Comparison of ENCODE assay signal across 35 cellular contexts in genomic region chr12:108319277-108320234, GRCh38. TPM values are rescaled to one million over a fixed set of nuclear protein-coding genes. Genes with fewer than 3 reads are reported as not detected.
DNase-seq lines count a peak whose midpoint lies in the region; ATAC-seq, FAIRE-seq and TF ChIP-seq lines count a peak whose summit lies in the region.
"Had no signal": no experiment of that assay in that cellular context is flagged by ENCODE, and none has a peak within 500 bp of the region (broad histone marks: within the 10 kb centered on the region; RNA-seq: fewer than 3 reads in every experiment).

No MANE protein-coding gene starts in this region.

- no peak for TF ChIP-seq POLR2A in GM12878 (IDR thresholded peaks at IDR 0.05; ENCODE audit: low read depth, low read length)

- H3K4me1 ChIP-seq in CD4-positive, CD25-positive, alpha-beta regulatory T cell (ENCODE audit: control insufficient read depth, insufficient read depth, low read length, poor library complexity, severe bottlenecking), result peaks cover 2% of the 10 kb centered on the region
- H3K4me1 ChIP-seq in GM12878 (ENCODE audit: control insufficient read depth, insufficient read depth, low read length), result peaks cover 49% of the 10 kb centered on the region
- H3K4me1 ChIP-seq: foreskin keratinocyte, Peyer's patch had no signal

- H3K27ac Mint-ChIP-seq in CD4-positive, CD25-positive, alpha-beta regulatory T cell, result peak overlapping the region in 2 of 3 donors; percentile 44 to 73
- peak overlapping the region; percentile 64 to 83 for H3K27ac Mint-ChIP-seq in natural killer cell treated with Interleukin-12 subunit alpha and Interleukin-12 subunit beta and Interleukin-15 and Interleukin-18, amount 100 ng/mL, for 72 hours
- H3K27ac Mint-ChIP-seq in activated T-helper 2 cell treated with anti-CD3 and anti-CD28 coated beads, Interferon-gamma antibody, Interleukin-2, Interleukin-4, amounts not matched to agents 10 μg/mL and 5 μg/mL and 100 μg/mL, durations not matched to agents 14 hours and 24 hours and 36 hours, result no peak overlapping the region
- H3K27ac Mint-ChIP-seq: activated naive CD4-positive, alpha-beta T cell treated with anti-CD3 and anti-CD28 coated beads, Interleukin-2, amount 10 ng/mL, durations not matched to agents 7 days and 5 days; activated T-helper 1 cell treated with anti-CD3 and anti-CD28 coated beads, Interleukin-12 subunit alpha, Interleukin-12 subunit beta, Interleukin-2, Interleukin-4 antibody, amounts not matched to agents 30 ng/mL and 10 ng/mL and 1 ng/mL, durations not matched to agents 14 hours and 24 hours and 36 hours; brain; T-helper 17 cell had no signal

- FAIRE-seq in GM18507 (lab: Jason Lieb, UNC) (peak; percentile 70), GM12878 (lab: Jason Lieb, UNC) (peak; percentile 49)
- FAIRE-seq: A204.1, TTC549 had no signal

- TF ChIP-seq RAD21 in GM12878 (IDR thresholded peaks at IDR 0.05; ENCODE audit: insufficient read depth, low read depth, low read length), result no peak

- peaks cover 5% of the 10 kb centered on the region for H3K27me3 Mint-ChIP-seq in CD4-positive, CD25-positive, alpha-beta regulatory T cell
- no peaks in the 10 kb centered on the region for H3K27me3 Mint-ChIP-seq in natural killer cell treated with Interleukin-12 subunit alpha and Interleukin-12 subunit beta and Interleukin-15 and Interleukin-18, amount 100 ng/mL, for 72 hours
- peaks cover 5% of the 10 kb centered on the region for H3K27me3 Mint-ChIP-seq in activated T-helper 2 cell treated with anti-CD3 and anti-CD28 coated beads, Interferon-gamma antibody, Interleukin-2, Interleukin-4, amounts not matched to agents 10 μg/mL and 5 μg/mL and 100 μg/mL, durations not matched to agents 14 hours and 24 hours and 36 hours (ENCODE audit: low read depth)

- H4K20me1 ChIP-seq in GM12878 (ENCODE audit: control insufficient read depth, insufficient read depth), result no peaks in the 10 kb centered on the region

- H3K4me2 ChIP-seq in GM12878 (ENCODE audit: control insufficient read depth, insufficient read depth), result peak overlapping the region; percentile 85

- H3K36me3 ChIP-seq in CD4-positive, CD25-positive, alpha-beta regulatory T cell (ENCODE audit: control insufficient read depth, insufficient read depth, low read length), result no peaks in the 10 kb centered on the region
- H3K36me3 ChIP-seq in GM12878 (ENCODE audit: control insufficient read depth in 2 of 2, insufficient read depth in 2 of 2, low read length in 1 of 2), result no peaks in the 10 kb centered on the region
- H3K36me3 ChIP-seq: esophagus squamous epithelium, Peyer's patch had no signal

- BruUV-seq in GM12878 (replicated peaks; lab: Mats Ljungman, UMichigan), result no TSS peak

- ATAC-seq in CD4-positive, CD25-positive, alpha-beta regulatory T cell (ENCODE audit: low read depth in 2 of 2), result no peak
- peak; percentile 56 for ATAC-seq in GM12878
- ATAC-seq in natural killer cell treated with Interleukin-12 subunit alpha and Interleukin-12 subunit beta and Interleukin-15 and Interleukin-18, amount 100 ng/mL, for 72 hours, result no peak
- ATAC-seq: activated CD4-positive, CD25-positive, alpha-beta regulatory T cell treated with anti-CD3 and anti-CD28 coated beads, Interleukin-2, amount 50 U/mL, for 24 hours; foreskin keratinocyte; naive thymus-derived CD8-positive, alpha-beta T cell; T-helper 17 cell had no signal

- no peaks in the 10 kb centered on the region for H3K27me3 ChIP-seq in CD4-positive, CD25-positive, alpha-beta regulatory T cell (ENCODE audit: control insufficient read depth, insufficient read depth, low read length)
- H3K27me3 ChIP-seq in GM12878 (replicated peaks in 1 of 2; ENCODE audit: control insufficient read depth in 2 of 2, insufficient read depth in 2 of 2, low read length in 1 of 2), result no peaks in the 10 kb centered on the region
- H3K27me3 ChIP-seq: dorsolateral prefrontal cortex, Peyer's patch had no signal

- H2AFZ ChIP-seq in GM12878 (ENCODE audit: control insufficient read depth, low read depth, low read length), result no peak overlapping the region

- RAD21 ChIA-PET in GM12878 (lab: Charles Lee; ENCODE audit: unreplicated experiment), result interaction anchor here (0.7 to 3.9 kb wide), 5 partner anchors 15 to 298 kb away, joined by 3 to 63 read pairs (median 5); no protein-coding TSS in a partner anchor

- peak overlapping the region; percentile 87 for H3K9ac ChIP-seq in GM12878 (ENCODE audit: control insufficient read depth, insufficient read depth, low read length)

- 13% methylated on average over 2 of the region's 2 CpGs for WGBS in GM12878 (ENCODE audit: insufficient coverage, insufficient replicate concordance, low lambda C conversion rate, missing lambda C conversion rate)

- H3K9me3 ChIP-seq in CD4-positive, CD25-positive, alpha-beta regulatory T cell (ENCODE audit: control insufficient read depth in 2 of 2, low read length in 2 of 2), result no peaks in the 10 kb centered on the region
- peaks cover 4% of the 10 kb centered on the region; the same call in 2 of the 3 replicates for H3K9me3 ChIP-seq in GM12878 (replicated peaks; ENCODE audit: control insufficient read depth, insufficient read depth, low read length)
- H3K9me3 ChIP-seq: esophagus squamous epithelium, Peyer's patch had no signal

- H3K4me3 ChIP-seq in CD4-positive, CD25-positive, alpha-beta regulatory T cell (ENCODE audit: low read depth, low read length), result no peak overlapping the region
- peak overlapping the region; percentile 69 for H3K4me3 ChIP-seq in GM12878
- H3K4me3 ChIP-seq: dorsolateral prefrontal cortex, esophagus squamous epithelium, Peyer's patch, skin epidermis had no signal

- H3K9me3 Mint-ChIP-seq in CD4-positive, CD25-positive, alpha-beta regulatory T cell, result peaks cover 0 to 3% (median 0%) of the 10 kb centered on the region in 7 donors
- H3K9me3 Mint-ChIP-seq in natural killer cell treated with Interleukin-12 subunit alpha and Interleukin-12 subunit beta and Interleukin-15 and Interleukin-18, amount 100 ng/mL, for 72 hours, result no peaks in the 10 kb centered on the region
- H3K9me3 Mint-ChIP-seq in activated T-helper 2 cell treated with anti-CD3 and anti-CD28 coated beads, Interferon-gamma antibody, Interleukin-2, Interleukin-4, amounts not matched to agents 10 μg/mL and 5 μg/mL and 100 μg/mL, durations not matched to agents 14 hours and 24 hours and 36 hours, result no peaks in the 10 kb centered on the region
- H3K9me3 Mint-ChIP-seq: activated naive CD4-positive, alpha-beta T cell treated with anti-CD3 and anti-CD28 coated beads, Interleukin-2, amount 10 ng/mL, durations not matched to agents 7 days and 5 days; activated T-helper 1 cell treated with anti-CD3 and anti-CD28 coated beads, Interleukin-12 subunit alpha, Interleukin-12 subunit beta, Interleukin-2, Interleukin-4 antibody, amounts not matched to agents 30 ng/mL and 10 ng/mL and 1 ng/mL, durations not matched to agents 14 hours and 24 hours and 36 hours had no signal

- in situ Hi-C loops in GM12878 (cut with MboI), result no loop called here

- SMC1A ChIA-PET in GM12878 (lab: Charles Lee; ENCODE audit: uncharacterized antibody, unreplicated experiment), result interaction anchor here (0.6 to 19.0 kb wide), 8 partner anchors 10 to 542 kb away, joined by 3 to 185 read pairs (median 4); partner anchors contain the start of gene CMKLR1

- H3K27ac ChIP-seq in CD4-positive, CD25-positive, alpha-beta regulatory T cell (ENCODE audit: insufficient read depth, low read length, poor library complexity, severe bottlenecking), result no peak overlapping the region
- peak overlapping the region; percentile 89 for H3K27ac ChIP-seq in GM12878 (ENCODE audit: control insufficient read depth, insufficient read depth)
- H3K27ac ChIP-seq: foreskin keratinocyte, Peyer's patch, skin epidermis had no signal

- no peak for DNase-seq in CD4-positive, CD25-positive, alpha-beta regulatory T cell
- DNase-seq in GM18507 (ENCODE audit: extremely low spot score, insufficient read length, low read depth) (no peak), GM12878 (ENCODE audit: low read depth, low spot score) (no peak), cerebellum (ENCODE audit: low spot score) (no peak), NCI-H82 (lab: John Stamatoyannopoulos, UW) (no peak), NCI-H1930 (lab: John Stamatoyannopoulos, UW) (no peak)
- DNase-seq in natural killer cell treated with Interleukin-12 subunit alpha and Interleukin-12 subunit beta and Interleukin-15 and Interleukin-18, amount 100 ng/mL, for 72 hours (ENCODE audit: low spot score), result no peak
- DNase-seq in activated T-helper 2 cell treated with anti-CD3 and anti-CD28 coated beads, Interferon-gamma antibody, Interleukin-2, Interleukin-4, amounts not matched to agents 10 μg/mL and 5 μg/mL and 100 μg/mL, durations not matched to agents 14 hours and 24 hours and 36 hours (ENCODE audit: low spot score), result no peak
- DNase-seq: activated CD4-positive, alpha-beta T cell treated with anti-CD3 and anti-CD28 coated beads, Interleukin-2, amount 50 U/mL, for 48 hours; activated CD8-positive, alpha-beta memory T cell treated with anti-CD3 and anti-CD28 coated beads, Interleukin-2, amount 50 U/mL, for 48 hours; activated naive CD4-positive, alpha-beta T cell treated with anti-CD3 and anti-CD28 coated beads, Interleukin-2, amount 10 ng/mL, durations not matched to agents 7 days and 5 days; Calu3; DND-41; esophagus squamous epithelium; foreskin keratinocyte; GF-D8; Kasumi-1; kidney glomerular epithelial cell; midbrain; naive thymus-derived CD8-positive, alpha-beta T cell; NCI-H1436 treated with DMSO at 0.1 percent for 48 hours; NCI-H345; NCI-H748 treated with DMSO at 0.1 percent for 48 hours; Peyer's patch; SHP77; stimulated activated naive CD4-positive, alpha-beta T cell; T-helper 17 cell had no signal

- TF ChIP-seq EP300 in GM12878 (IDR thresholded peaks at IDR 0.05; ENCODE audit: borderline replicate concordance in 1 of 2, control insufficient read depth in 1 of 2, low read depth in 2 of 2, low read length in 2 of 2), result no peak

- H3K4me3 Mint-ChIP-seq in CD4-positive, CD25-positive, alpha-beta regulatory T cell, result no peak overlapping the region
- peak overlapping the region; percentile 16 for H3K4me3 Mint-ChIP-seq in natural killer cell treated with Interleukin-12 subunit alpha and Interleukin-12 subunit beta and Interleukin-15 and Interleukin-18, amount 100 ng/mL, for 72 hours
- no peak overlapping the region for H3K4me3 Mint-ChIP-seq in activated T-helper 2 cell treated with anti-CD3 and anti-CD28 coated beads, Interferon-gamma antibody, Interleukin-2, Interleukin-4, amounts not matched to agents 10 μg/mL and 5 μg/mL and 100 μg/mL, durations not matched to agents 14 hours and 24 hours and 36 hours (ENCODE audit: low read depth)
- H3K4me3 Mint-ChIP-seq: activated naive CD4-positive, alpha-beta T cell treated with anti-CD3 and anti-CD28 coated beads, Interleukin-2, amount 10 ng/mL, durations not matched to agents 7 days and 5 days; activated T-helper 1 cell treated with anti-CD3 and anti-CD28 coated beads, Interleukin-12 subunit alpha, Interleukin-12 subunit beta, Interleukin-2, Interleukin-4 antibody, amounts not matched to agents 30 ng/mL and 10 ng/mL and 1 ng/mL, durations not matched to agents 14 hours and 24 hours and 36 hours; brain; naive thymus-derived CD8-positive, alpha-beta T cell; T-helper 17 cell had no signal

- peaks cover 0 to 17% (median 1%) of the 10 kb centered on the region in 4 donors for H3K4me1 Mint-ChIP-seq in CD4-positive, CD25-positive, alpha-beta regulatory T cell
- peaks cover 62 to 64% of the 10 kb centered on the region in 2 donors for H3K4me1 Mint-ChIP-seq in natural killer cell treated with Interleukin-12 subunit alpha and Interleukin-12 subunit beta and Interleukin-15 and Interleukin-18, amount 100 ng/mL, for 72 hours (ENCODE audit: low read depth in 2 of 2)
- H3K4me1 Mint-ChIP-seq in activated T-helper 2 cell treated with anti-CD3 and anti-CD28 coated beads, Interferon-gamma antibody, Interleukin-2, Interleukin-4, amounts not matched to agents 10 μg/mL and 5 μg/mL and 100 μg/mL, durations not matched to agents 14 hours and 24 hours and 36 hours (ENCODE audit: low read depth), result no peaks in the 10 kb centered on the region
- H3K4me1 Mint-ChIP-seq: activated naive CD4-positive, alpha-beta T cell treated with anti-CD3 and anti-CD28 coated beads, Interleukin-2, amount 10 ng/mL, durations not matched to agents 7 days and 5 days had no signal

- H3K79me2 ChIP-seq in GM12878 (ENCODE audit: control insufficient read depth, insufficient read depth, low read length), result peaks cover 43% of the 10 kb centered on the region

- POLR2A ChIA-PET in GM12878 (lab: Charles Lee), result interaction anchor here (1.0 to 4.0 kb wide), 2 partner anchors 14 to 40 kb away, joined by 4 to 35 read pairs; no protein-coding TSS in a partner anchor

- TF ChIP-seq CTCF in GM12878 (IDR thresholded peaks at IDR 0.05 in 2 of 3, conservative IDR thresholded peaks at IDR 0.05 in 1 of 3; ENCODE audit: control insufficient read depth in 2 of 3, extremely low read depth in 1 of 3, insufficient read depth in 1 of 3, low read depth in 3 of 3, low read length in 3 of 3), result no peak

- intact Hi-C loops in GM12878 (cut with micrococcal nuclease; ENCODE audit: unreplicated experiment), result loop anchor here (5.0 kb wide), 1 partner anchor 43 kb away; no protein-coding TSS in a partner anchor
- intact Hi-C loops in activated T-helper 2 cell treated with anti-CD3 and anti-CD28 coated beads, Interferon-gamma antibody, Interleukin-2, Interleukin-4, amounts not matched to agents 10 μg/mL and 5 μg/mL and 100 μg/mL, durations not matched to agents 14 hours and 24 hours and 36 hours (cut with micrococcal nuclease), result no loop called here

- no peaks in the 10 kb centered on the region for H3K36me3 Mint-ChIP-seq in CD4-positive, CD25-positive, alpha-beta regulatory T cell
- H3K36me3 Mint-ChIP-seq in natural killer cell treated with Interleukin-12 subunit alpha and Interleukin-12 subunit beta and Interleukin-15 and Interleukin-18, amount 100 ng/mL, for 72 hours, result no peaks in the 10 kb centered on the region
- H3K36me3 Mint-ChIP-seq in activated T-helper 2 cell treated with anti-CD3 and anti-CD28 coated beads, Interferon-gamma antibody, Interleukin-2, Interleukin-4, amounts not matched to agents 10 μg/mL and 5 μg/mL and 100 μg/mL, durations not matched to agents 14 hours and 24 hours and 36 hours (ENCODE audit: low read depth), result no peaks in the 10 kb centered on the region
- H3K36me3 Mint-ChIP-seq: activated naive CD4-positive, alpha-beta T cell treated with anti-CD3 and anti-CD28 coated beads, Interleukin-2, amount 10 ng/mL, durations not matched to agents 7 days and 5 days; brain; naive thymus-derived CD8-positive, alpha-beta T cell had no signal

- CTCF ChIA-PET in GM12878 (lab: Yijun Ruan, JAX), result interaction anchor here (0.6 to 8.9 kb wide), 5 partner anchors 10 to 768 kb away, joined by 3 to 75 read pairs (median 5); no protein-coding TSS in a partner anchor

RNA-seq across cellular contexts. Expression of gene CMKLR1, which starts 19.6 kb away (rescaled TPM):
- total RNA-seq in CD4-positive, CD25-positive, alpha-beta regulatory T cell, result 1.1 TPM
- 1 to 10 TPM in 1 of 4 donors, under 1 TPM in 3; 0.18 to 1.6 (median 0.29) TPM for polyA plus RNA-seq in CD4-positive, CD25-positive, alpha-beta regulatory T cell
- total RNA-seq in GM12878 (2013; cell fraction: nucleolus; rRNA removed), result 23.1 and 24.6 TPM in 2 replicates
- total RNA-seq in GM12878 (2014; rRNA removed) (27.8 and 30.1 TPM in 2 replicates), GM12878 (2014; rRNA removed; fragmentation: Illumina TruSeq; extraction: Trizol) (26.2 and 28.0 TPM in 2 replicates), GM12878 (2021) (52.3 and 53.2 TPM in 2 replicates), cerebellum (1.6 TPM)
- polyA plus RNA-seq in GM12878 (2011; ENCODE audit: low read depth), result 23.8 TPM
- polyA plus RNA-seq in GM12878 (2011; rRNA removed) (31.8 and 41.5 TPM in 2 replicates), GM12878 (2014; fragmentation: Illumina TruSeq; extraction: Trizol) (43.6 and 61.3 TPM in 2 replicates), GM12878 (2014; fragmentation: Nextera tagmentation; extraction: Ambion mirVana) (10 to 100 TPM; 13.8 to 17.4 TPM), GM12878 (2014; rRNA removed) (19.3 and 21.3 TPM in 2 replicates), GM12878 (2016; fragmentation: Nextera tagmentation; extraction: Ambion mirVana) (10 to 100 TPM; 25.1 to 26.2 TPM)
- 28.7 and 39.8 TPM in 2 replicates for polyA plus RNA-seq in GM12878 (2011; cell fraction: cytosol; rRNA removed)
- 21.0 and 27.4 TPM in 2 replicates for polyA plus RNA-seq in GM12878 (2011; cell fraction: nucleus; rRNA removed)
- 12.8 and 13.5 TPM in 2 replicates for polyA plus RNA-seq in GM12878 (2012)
- 89.3 and 134 TPM in 2 replicates for polyA minus RNA-seq in GM12878 (2011; rRNA and poly(A)+ RNA removed)
- polyA minus RNA-seq in GM12878 (2011; cell fraction: cytosol; rRNA and poly(A)+ RNA removed), result 9.1 and 9.9 TPM in 2 replicates
- 7.6 and 11.5 TPM in 2 replicates for polyA minus RNA-seq in GM12878 (2011; cell fraction: nucleus; rRNA and poly(A)+ RNA removed)
- 1 to 10 TPM in 1 of 2 donors, under 1 TPM in 1; 0.26 to 1.1 TPM for total RNA-seq in natural killer cell treated with Interleukin-12 subunit alpha and Interleukin-12 subunit beta and Interleukin-15 and Interleukin-18, amount 100 ng/mL, for 72 hours
- total RNA-seq in activated T-helper 2 cell treated with anti-CD3 and anti-CD28 coated beads, Interferon-gamma antibody, Interleukin-2, Interleukin-4, amounts not matched to agents 10 μg/mL and 5 μg/mL and 100 μg/mL, durations not matched to agents 14 hours and 24 hours and 36 hours, result not detected in 2 replicates
- total RNA-seq: activated T-helper 1 cell treated with anti-CD3 and anti-CD28 coated beads, Interleukin-12 subunit alpha, Interleukin-12 subunit beta, Interleukin-2, Interleukin-4 antibody, amounts not matched to agents 30 ng/mL and 10 ng/mL and 1 ng/mL, durations not matched to agents 14 hours and 24 hours and 36 hours; Calu3; foreskin keratinocyte; renal cortical epithelial cell had no signal
- polyA plus RNA-seq: foreskin keratinocyte had no signal
